In genomic region chr1:27555700-27556424, GRCh38 we compare ENCODE assay signal across 8 cellular contexts. TPM values are rescaled to one million over a fixed set of nuclear protein-coding genes. Genes with fewer than 3 reads are reported as not detected.
DNase-seq lines count a peak whose midpoint lies in the region; ATAC-seq and TF ChIP-seq lines count a peak whose summit lies in the region.

No MANE protein-coding gene starts in this region.

- peaks cover 22% of the 10 kb centered on the region for H3K36me3 Mint-ChIP-seq in neural progenitor cell

- H3K9me3 ChIP-seq in colonic mucosa (no peaks in the 10 kb centered on the region), neural progenitor cell (ENCODE audit: low read depth) (no peaks in the 10 kb centered on the region)

- H3K4me2 ChIP-seq in neural progenitor cell, result no peak overlapping the region

- H2AFZ ChIP-seq in neural progenitor cell (replicated peaks), result no peak overlapping the region

- peaks cover 59% of the 10 kb centered on the region for H3K79me2 ChIP-seq in neural progenitor cell (ENCODE audit: low read depth)

- peaks cover 12% of the 10 kb centered on the region for H3K4me1 ChIP-seq in colonic mucosa
- H3K4me1 ChIP-seq in neural progenitor cell, result peaks cover 30% of the 10 kb centered on the region

- intact Hi-C loops in colonic mucosa (cut with DNase I), result loop anchor here (2.0 kb wide), 1 partner anchor 49 kb away; the partner anchor contains the start of gene AHDC1

- H3K36me3 ChIP-seq in colonic mucosa, result peaks cover 4% of the 10 kb centered on the region
- no peaks in the 10 kb centered on the region for H3K36me3 ChIP-seq in neural progenitor cell

- peaks cover 78% of the 10 kb centered on the region for H4K20me1 ChIP-seq in neural progenitor cell (ENCODE audit: low read depth)

- H3K9ac ChIP-seq in colonic mucosa (ENCODE audit: low read depth in 2 of 2, low read length in 2 of 2) (peak overlapping the region in 1 of 2 donors; percentile 49), neural progenitor cell (no peak overlapping the region)

- no peak overlapping the region for H3K4me3 ChIP-seq in NB4 (ENCODE audit: low read depth, low read length)
- H3K4me3 ChIP-seq in colonic mucosa, result no peak overlapping the region
- no peak overlapping the region for H3K4me3 ChIP-seq in neural progenitor cell

- no peak for TF ChIP-seq CTCF in NB4 (IDR thresholded peaks at IDR 0.05; ENCODE audit: low read depth, low read length)
- TF ChIP-seq CTCF in colonic mucosa (IDR thresholded peaks at IDR 0.05), result no peak
- TF ChIP-seq CTCF in neural progenitor cell (IDR thresholded peaks at IDR 0.05), result no peak

- H3K27ac Mint-ChIP-seq in neural progenitor cell, result no peak overlapping the region

- H3K4me1 Mint-ChIP-seq in neural progenitor cell, result peaks cover 41% of the 10 kb centered on the region

- no peaks in the 10 kb centered on the region for H3K27me3 ChIP-seq in colonic mucosa
- no peaks in the 10 kb centered on the region for H3K27me3 ChIP-seq in neural progenitor cell

- no peaks in the 10 kb centered on the region for H3K9me3 Mint-ChIP-seq in neural progenitor cell

- ATAC-seq in HG02571 (IDR thresholded peaks at IDR 0.05; ENCODE audit: unreplicated experiment), result no peak
- no peak for ATAC-seq in HG03439 (IDR thresholded peaks at IDR 0.05; ENCODE audit: unreplicated experiment)

- peaks cover 29% of the 10 kb centered on the region for H3F3A ChIP-seq in neural progenitor cell (ENCODE audit: low read depth)

- DNase-seq in COLO668 (lab: John Stamatoyannopoulos, UW; ENCODE audit: unreplicated experiment) (peak; percentile 68), NB4 (ENCODE audit: low read depth) (peak; percentile 89), colonic mucosa (no peak), neural progenitor cell (ENCODE audit: low spot score) (no peak), HuH-7.5 (ENCODE audit: low spot score) (no peak), DMS114 treated with DMSO at 0.1 percent for 48 hours (lab: John Stamatoyannopoulos, UW; ENCODE audit: unreplicated experiment) (no peak)

- no peak for TF ChIP-seq POLR2A in NB4 (IDR thresholded peaks at IDR 0.05; ENCODE audit: extremely low read depth, insufficient read length)

- peak overlapping the region; percentile 85 for H3K27ac ChIP-seq in colonic mucosa
- no peak overlapping the region for H3K27ac ChIP-seq in neural progenitor cell

- H3K27me3 Mint-ChIP-seq in neural progenitor cell (ENCODE audit: insufficient read depth, low read depth), result peaks cover 2% of the 10 kb centered on the region

- H3K4me3 Mint-ChIP-seq in neural progenitor cell, result peak overlapping the region; percentile 64

RNA-seq across cellular contexts. Expression of gene AHDC1, which starts 48.1 kb away (rescaled TPM):
- 10 to 100 TPM; 18.4 to 26.8 TPM for total RNA-seq in colonic mucosa
- 7.0 and 26.5 TPM in 2 replicates for total RNA-seq in neural progenitor cell (ENCODE audit: low replicate concordance)

Comparison
In these comparisons a context has a peak if more than half of its experiments do, and no peak if none do; other contexts are left out.
1. DNase-seq: peak in COLO668 (single experiment) and NB4 (single experiment); none in colonic mucosa (single experiment), neural progenitor cell (single experiment), HuH-7.5 (single experiment) and DMS114 treated with DMSO at 0.1 percent for 48 hours (single experiment).